In genomic region chr6:154481541-154482013, GRCh38 we compare ENCODE assay signal across 28 cellular contexts. TPM values are rescaled to one million over a fixed set of nuclear protein-coding genes. Genes with fewer than 3 reads are reported as not detected.
DNase-seq lines count a peak whose midpoint lies in the region; ATAC-seq, FAIRE-seq and TF ChIP-seq lines count a peak whose summit lies in the region.
"Had no signal": no experiment of that assay in that cellular context is flagged by ENCODE, and none has a peak within 500 bp of the region (broad histone marks: within the 10 kb centered on the region; RNA-seq: fewer than 3 reads in every experiment).

No MANE protein-coding gene starts in this region.

- no peak overlapping the region for H3K27ac ChIP-seq in pancreas
- H3K27ac ChIP-seq: 22Rv1, lower lobe of right lung, thyroid gland had no signal

- intact Hi-C loops in pancreas (cut with DNase I): no loop called here

- 59 to 73% methylated on average over 3 of the region's 3 CpGs for WGBS in pancreas, 2 donors

- H3K27me3 Mint-ChIP-seq in chondrocyte (ENCODE audit: low read depth) (no peaks in the 10 kb centered on the region), nephron (ENCODE audit: low read depth) (no peaks in the 10 kb centered on the region)

- TF ChIP-seq CTCF in chondrocyte (IDR thresholded peaks at IDR 0.05): no peak
- TF ChIP-seq CTCF in nephron (IDR thresholded peaks at IDR 0.05; ENCODE audit: unreplicated experiment in 3 of 3): no peak
- no peak for TF ChIP-seq CTCF in pancreas (IDR thresholded peaks at IDR 0.05)

- H3K4me1 ChIP-seq in pancreas: peaks cover 0 to 52% (median 37%) of the 10 kb centered on the region in 3 donors

- no peaks in the 10 kb centered on the region for H3K36me3 ChIP-seq in pancreas
- H3K36me3 ChIP-seq: lower lobe of right lung, thyroid gland had no signal

- no peaks in the 10 kb centered on the region for H3K27me3 ChIP-seq in pancreas
- H3K27me3 ChIP-seq: thyroid gland had no signal

- no peaks in the 10 kb centered on the region for H3K9me3 Mint-ChIP-seq in chondrocyte (ENCODE audit: low read depth)
- H3K9me3 Mint-ChIP-seq in nephron: no peaks in the 10 kb centered on the region
- H3K9me3 Mint-ChIP-seq: CD8-positive, alpha-beta T cell; HFFc6; stimulated activated naive B cell treated with anti-CD40 and anti-IgM and Interleukin-4, amounts not matched to agents 10 μg/mL and 1 μg/mL and 100 μg/mL, for 72 hours had no signal

- H3K9me3 ChIP-seq in pancreas: no peaks in the 10 kb centered on the region
- H3K9me3 ChIP-seq: lower lobe of right lung, mucosa of descending colon, thyroid gland had no signal

- DNase-seq in DMS 273 (lab: John Stamatoyannopoulos, UW; ENCODE audit: unreplicated experiment): peak; percentile 14
- DNase-seq in DMS 273 treated with DMSO at 0.1 percent for 48 hours (lab: John Stamatoyannopoulos, UW): no peak
- peak; percentile 12 to 37 for DNase-seq in Kasumi-1 (lab: John Stamatoyannopoulos, UW)
- no peak for DNase-seq in chondrocyte (ENCODE audit: low spot score)
- no peak for DNase-seq in NCI-H82 treated with DMSO at 0.1 percent for 48 hours (lab: John Stamatoyannopoulos, UW; ENCODE audit: unreplicated experiment)
- DNase-seq in pancreas: no peak
- DNase-seq: activated CD8-positive, alpha-beta T cell treated with anti-CD3 and anti-CD28 coated beads, Interleukin-2, amount 10 ng/mL, durations not matched to agents 7 days and 5 days; activated naive CD4-positive, alpha-beta T cell; aorta; CD8-positive, alpha-beta T cell; central memory CD4-positive, alpha-beta T cell; foreskin melanocyte; HFFc6; hippocampal formation; Karpas-422; lower lobe of right lung; mucosa of descending colon; NCI-H1092 treated with DMSO at 0.1 percent for 48 hours; NCI-H2029; small intestine; stimulated activated CD4-positive, alpha-beta T cell treated with anti-CD3 and anti-CD28 coated beads, Interleukin-2, amount 100 ng/mL, for 24 hours; stimulated activated naive B cell treated with anti-CD40 and anti-IgM and Interleukin-4, amounts not matched to agents 10 μg/mL and 1 μg/mL and 100 μg/mL, for 72 hours; T-helper 9 cell; thyroid gland had no signal

- H3K4me3 ChIP-seq in pancreas: no peak overlapping the region
- H3K4me3 ChIP-seq: lower lobe of right lung, mucosa of descending colon, thyroid gland had no signal

- FAIRE-seq in pancreas (lab: Jason Lieb, UNC): no peak

- H3K36me3 Mint-ChIP-seq in chondrocyte (ENCODE audit: low read depth): no peaks in the 10 kb centered on the region
- peaks cover 7% of the 10 kb centered on the region for H3K36me3 Mint-ChIP-seq in nephron (ENCODE audit: low read depth)
- H3K36me3 Mint-ChIP-seq: CD8-positive, alpha-beta T cell; stimulated activated naive B cell treated with anti-CD40 and anti-IgM and Interleukin-4, amounts not matched to agents 10 μg/mL and 1 μg/mL and 100 μg/mL, for 72 hours had no signal

- H3K4me3 Mint-ChIP-seq in chondrocyte (ENCODE audit: unreplicated experiment) (no peak overlapping the region), nephron (no peak overlapping the region)
- H3K4me3 Mint-ChIP-seq: activated CD8-positive, alpha-beta T cell treated with anti-CD3 and anti-CD28 coated beads, Interleukin-2, amount 10 ng/mL, durations not matched to agents 7 days and 5 days; CD8-positive, alpha-beta T cell; HFFc6; stimulated activated naive B cell treated with anti-CD40 and anti-IgM and Interleukin-4, amounts not matched to agents 10 μg/mL and 1 μg/mL and 100 μg/mL, for 72 hours had no signal

- H3K27ac Mint-ChIP-seq in chondrocyte (ENCODE audit: unreplicated experiment) (peak overlapping the region; percentile 10), nephron (peak overlapping the region; percentile 83 to 92 (median 84))
- H3K27ac Mint-ChIP-seq: activated CD8-positive, alpha-beta T cell treated with anti-CD3 and anti-CD28 coated beads, Interleukin-2, amount 10 ng/mL, durations not matched to agents 7 days and 5 days; CD8-positive, alpha-beta T cell; HFFc6; stimulated activated naive B cell treated with anti-CD40 and anti-IgM and Interleukin-4, amounts not matched to agents 10 μg/mL and 1 μg/mL and 100 μg/mL, for 72 hours had no signal

- ATAC-seq in pancreas (no peak), GM19452 (IDR thresholded peaks at IDR 0.05; ENCODE audit: unreplicated experiment) (no peak)
- ATAC-seq: activated CD4-positive, CD25-positive, alpha-beta regulatory T cell treated with anti-CD3 and anti-CD28 coated beads, Interleukin-2, amount 50 U/mL, for 24 hours; activated CD8-positive, alpha-beta T cell treated with anti-CD3 and anti-CD28 coated beads, Interleukin-2, amount 10 ng/mL, durations not matched to agents 7 days and 5 days; CD8-positive, alpha-beta T cell; lower lobe of right lung; mucosa of descending colon; stimulated activated naive B cell treated with anti-CD40 and anti-IgM and Interleukin-4, amounts not matched to agents 10 μg/mL and 1 μg/mL and 100 μg/mL, for 72 hours had no signal

- H3K4me1 Mint-ChIP-seq in chondrocyte (ENCODE audit: low read depth): peaks cover 74% of the 10 kb centered on the region
- H3K4me1 Mint-ChIP-seq in nephron: peaks cover 75% of the 10 kb centered on the region
- H3K4me1 Mint-ChIP-seq: stimulated activated naive B cell treated with anti-CD40 and anti-IgM and Interleukin-4, amounts not matched to agents 10 μg/mL and 1 μg/mL and 100 μg/mL, for 72 hours had no signal

RNA-seq across cellular contexts. Expression of gene CNKSR3, which starts 28.9 kb away (rescaled TPM):
- total RNA-seq in chondrocyte: 11.5 to 14.2 TPM (median 12.8 TPM) in 3 replicates
- total RNA-seq in pancreas: 10 to 100 TPM; 14.3 to 24.2 (median 18.6) TPM
- 10 to 100 TPM in 1 of 2 donors, 1 to 10 TPM in 1; 7.6 to 21.3 TPM for polyA plus RNA-seq in pancreas
- total RNA-seq: activated CD8-positive, alpha-beta T cell treated with anti-CD3 and anti-CD28 coated beads, Interleukin-2, amount 10 ng/mL, durations not matched to agents 7 days and 5 days; CD8-positive, alpha-beta T cell had no signal

Comparison
In these comparisons a context has a peak if more than half of its experiments do, and no peak if none do; other contexts are left out.
1. DNase-seq: peak in DMS 273 (single experiment) and Kasumi-1 (2 of 2); none in DMS 273 treated with DMSO at 0.1 percent for 48 hours (single experiment), chondrocyte (single experiment), NCI-H82 treated with DMSO at 0.1 percent for 48 hours (single experiment) and pancreas (0 of 6).